Comparison of ENCODE assay signal across 23 cellular contexts in genomic region chr22:16975155-16975885, GRCh38.
"Had no signal": no experiment of that assay in that cellular context is flagged by ENCODE, and none has a peak within 500 bp of the region (broad histone marks: within the 10 kb centered on the region; RNA-seq: fewer than 3 reads in every experiment).

No MANE protein-coding gene starts in this region.

- H3K9me3 ChIP-seq: pancreas, psoas muscle, sigmoid colon, thoracic aorta, vagina had no signal

- DNase-seq: activated CD4-positive, alpha-beta T cell treated with anti-CD3 and anti-CD28 coated beads for 36 hours; activated CD4-positive, CD25-positive, alpha-beta regulatory T cell; activated CD8-positive, alpha-beta memory T cell treated with anti-CD3 and anti-CD28 coated beads for 24 hours; activated effector memory CD4-positive, alpha-beta T cell treated with Interleukin-2 at 50 U/mL for 16 hours; activated naive CD4-positive, alpha-beta T cell treated with Interleukin-2 at 50 U/mL for 16 hours; anterior cingulate cortex; effector CD8-positive, alpha-beta T cell; erythroblast; hippocampal formation; kidney glomerular epithelial cell; nucleus accumbens; pancreas; psoas muscle; sigmoid colon; small intestine; stimulated activated CD4-positive, alpha-beta T cell treated with anti-CD3 and anti-CD28 coated beads, Interleukin-4, amount 100 ng/mL, for 24 hours; upper lobe of left lung had no signal

- H3K27me3 ChIP-seq: pancreas, upper lobe of left lung, vagina had no signal

- H3K27ac ChIP-seq: gastroesophageal sphincter, pancreas, psoas muscle, sigmoid colon, thoracic aorta, upper lobe of left lung, vagina had no signal

- ATAC-seq: activated CD4-positive, alpha-beta T cell treated with anti-CD3 and anti-CD28 coated beads for 36 hours; gastroesophageal sphincter; left lobe of liver; pancreas; psoas muscle; stimulated activated effector memory CD8-positive, alpha-beta T cell treated with anti-CD3 and anti-CD28 coated beads, Interleukin-12 subunit alpha, Interleukin-12 subunit beta, amount 100 ng/mL, for 72 hours had no signal

- H3K4me1 ChIP-seq: gastroesophageal sphincter, pancreas, psoas muscle, sigmoid colon, upper lobe of left lung, vagina had no signal

- H3K4me3 ChIP-seq: gastroesophageal sphincter, lung, pancreas, psoas muscle, sigmoid colon, thoracic aorta, upper lobe of left lung, vagina had no signal

- H3K36me3 ChIP-seq: gastroesophageal sphincter, pancreas, sigmoid colon, thoracic aorta, upper lobe of left lung, vagina had no signal
